In genomic region chr4:4257705-4258104, GRCh38 we compare ENCODE assay signal across 12 cellular contexts. TPM values are rescaled to one million over a fixed set of nuclear protein-coding genes. Genes with fewer than 3 reads are reported as not detected.
"Had no signal": no experiment of that assay in that cellular context is flagged by ENCODE, and none has a peak within 500 bp of the region (broad histone marks: within the 10 kb centered on the region; RNA-seq: fewer than 3 reads in every experiment).

No MANE protein-coding gene starts in this region.

RNA-seq across cellular contexts. Expression of gene OTOP1, which starts 31.0 kb away (rescaled TPM):
- total RNA-seq: OCI-LY7, PC-3, PC-9, Peyer's patch, Right ventricle myocardium inferior, Right ventricle myocardium superior, RPMI7951, SJCRH30, SJSA1, SK-MEL-5, T-cell had no signal
- polyA plus RNA-seq: SK-N-SH had no signal
